Comparison of ENCODE assay signal across 33 cellular contexts in the genomic region with DNA sequence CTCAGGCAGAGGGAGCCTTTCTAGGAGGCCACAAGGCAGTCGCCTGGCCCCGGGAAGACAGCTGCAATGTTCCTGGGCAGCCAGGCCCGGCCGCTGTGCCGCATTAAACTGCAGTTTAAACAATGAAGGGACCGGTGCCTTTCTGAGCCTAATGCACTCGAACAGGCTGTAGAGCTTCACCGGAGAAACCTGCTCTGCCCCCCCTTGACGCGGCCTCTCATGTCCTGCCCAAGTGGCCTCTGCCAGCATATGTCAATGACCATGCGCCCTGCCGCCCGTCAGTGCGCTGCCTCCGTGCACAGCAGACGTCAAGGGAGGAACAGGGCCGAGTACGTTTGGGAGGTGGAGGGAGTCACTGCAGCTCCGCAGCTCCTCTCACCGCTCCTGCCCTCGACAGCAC. TPM values are rescaled to one million over a fixed set of nuclear protein-coding genes. Genes with fewer than 3 reads are reported as not detected.
A peak's percentile ranks its signal among the peaks of the same experiment; 100 is the strongest.
DNase-seq lines count a peak whose midpoint lies in the region; ATAC-seq and TF ChIP-seq lines count a peak whose summit lies in the region.
"Had no signal": no experiment of that assay in that cellular context is flagged by ENCODE, and none has a peak within 500 bp of the region (broad histone marks: within the 10 kb centered on the region; RNA-seq: fewer than 3 reads in every experiment).

No MANE protein-coding gene starts in this region.

- H3K9me3 Mint-ChIP-seq in nephron progenitor cell: no peaks in the 10 kb centered on the region
- H3K9me3 Mint-ChIP-seq: activated CD4-positive, alpha-beta memory T cell treated with anti-CD3 and anti-CD28 coated beads, Interleukin-2, amount 10 ng/mL, durations not matched to agents 7 days and 5 days; CD4-positive, CD25-positive, alpha-beta regulatory T cell; T-helper 2 cell treated with Interferon-gamma antibody and Interleukin-4, amounts not matched to agents 5 μg/mL and 100 μg/mL, for 36 hours had no signal

- no peak for TF ChIP-seq POLR2A in GM18505 (IDR thresholded peaks at IDR 0.05; ENCODE audit: borderline replicate concordance, extremely low read depth, insufficient read depth, insufficient read length)

- H3K4me3 Mint-ChIP-seq in nephron progenitor cell: peak overlapping the region; percentile 11
- H3K4me3 Mint-ChIP-seq: activated CD4-positive, alpha-beta memory T cell treated with anti-CD3 and anti-CD28 coated beads, Interleukin-2, amount 10 ng/mL, durations not matched to agents 7 days and 5 days; CD4-positive, CD25-positive, alpha-beta regulatory T cell; T-helper 2 cell treated with Interferon-gamma antibody and Interleukin-4, amounts not matched to agents 5 μg/mL and 100 μg/mL, for 36 hours had no signal

- peaks cover 78% of the 10 kb centered on the region for H3K4me1 Mint-ChIP-seq in nephron progenitor cell
- H3K4me1 Mint-ChIP-seq: activated CD4-positive, alpha-beta memory T cell treated with anti-CD3 and anti-CD28 coated beads, Interleukin-2, amount 10 ng/mL, durations not matched to agents 7 days and 5 days; CD4-positive, CD25-positive, alpha-beta regulatory T cell had no signal

- DNase-seq in DMS53 treated with DMSO at 0.1 percent for 48 hours (lab: John Stamatoyannopoulos, UW; ENCODE audit: unreplicated experiment) (peak; percentile 41), NCI-H1092 treated with DMSO at 0.1 percent for 48 hours (lab: John Stamatoyannopoulos, UW) (peak; percentile 25), cerebellum (ENCODE audit: low spot score) (peak; percentile 65), nephron progenitor cell (no peak), SW 1271 (lab: John Stamatoyannopoulos, UW) (no peak)
- no peak for DNase-seq in central memory CD4-positive, alpha-beta T cell
- DNase-seq: activated CD4-positive, alpha-beta memory T cell treated with anti-CD3 and anti-CD28 coated beads, Interleukin-2, amount 10 ng/mL, durations not matched to agents 7 days and 5 days; activated CD4-positive, alpha-beta T cell treated with anti-CD3 and anti-CD28 coated beads for 1 hour; activated CD8-positive, alpha-beta memory T cell treated with anti-CD3 and anti-CD28 coated beads, Interleukin-2, amount 50 U/mL, for 4 hours; activated naive CD4-positive, alpha-beta T cell treated with Interleukin-2 at 50 U/mL for 16 hours; Calu3; CD4-positive, CD25-positive, alpha-beta regulatory T cell; DND-41; gastrocnemius medialis; hippocampal formation; mammary epithelial cell; MV-4-11; NCI-H1694; NCI-H526 treated with DMSO at 0.1 percent for 48 hours; NK-92 treated with Interleukin-12 subunit alpha and Interleukin-12 subunit beta, amount 100 ng/mL, for 24 hours; PC-3; Right ventricle myocardium superior; spleen; stomach had no signal

- peak overlapping the region; percentile 33 for H3K27ac Mint-ChIP-seq in nephron progenitor cell
- H3K27ac Mint-ChIP-seq: activated CD4-positive, alpha-beta memory T cell treated with anti-CD3 and anti-CD28 coated beads, Interleukin-2, amount 10 ng/mL, durations not matched to agents 7 days and 5 days; CD4-positive, CD25-positive, alpha-beta regulatory T cell; T-helper 2 cell treated with Interferon-gamma antibody and Interleukin-4, amounts not matched to agents 5 μg/mL and 100 μg/mL, for 36 hours had no signal

- H3K27me3 Mint-ChIP-seq in nephron progenitor cell (ENCODE audit: low read depth, poor library complexity): peaks cover 19% of the 10 kb centered on the region

- no peak for TF ChIP-seq CTCF in nephron progenitor cell (IDR thresholded peaks at IDR 0.05)

- no peak for ATAC-seq in GM18505 (IDR thresholded peaks at IDR 0.05; ENCODE audit: unreplicated experiment)
- no peak for ATAC-seq in HG02623 (IDR thresholded peaks at IDR 0.05; ENCODE audit: unreplicated experiment)
- ATAC-seq: A549, gastrocnemius medialis, mucosa of descending colon, PC-3 had no signal

- no peaks in the 10 kb centered on the region for H3K36me3 Mint-ChIP-seq in nephron progenitor cell (ENCODE audit: low read depth)
- H3K36me3 Mint-ChIP-seq: CD4-positive, CD25-positive, alpha-beta regulatory T cell had no signal

RNA-seq across cellular contexts. Expression of a gene that starts 38.4 kb away (rescaled TPM):
- total RNA-seq in cerebellum: 19.3 TPM
- total RNA-seq: activated CD4-positive, alpha-beta memory T cell treated with anti-CD3 and anti-CD28 coated beads, Interleukin-2, amount 10 ng/mL, durations not matched to agents 7 days and 5 days; adrenal gland; Calu3; CD4-positive, CD25-positive, alpha-beta regulatory T cell; endothelial cell of umbilical vein; fibroblast of lung; gastrocnemius medialis; mammary epithelial cell; mucosa of descending colon; PC-3; right atrium auricular region; Right ventricle myocardium superior; spleen; stomach had no signal

Comparison
In these comparisons a context has a peak if more than half of its experiments do, and no peak if none do; other contexts are left out.
1. DNase-seq: peak in DMS53 treated with DMSO at 0.1 percent for 48 hours (single experiment), NCI-H1092 treated with DMSO at 0.1 percent for 48 hours (single experiment) and cerebellum (single experiment); none in nephron progenitor cell (single experiment), SW 1271 (0 of 2) and central memory CD4-positive, alpha-beta T cell (single experiment).